In the genomic region with DNA sequence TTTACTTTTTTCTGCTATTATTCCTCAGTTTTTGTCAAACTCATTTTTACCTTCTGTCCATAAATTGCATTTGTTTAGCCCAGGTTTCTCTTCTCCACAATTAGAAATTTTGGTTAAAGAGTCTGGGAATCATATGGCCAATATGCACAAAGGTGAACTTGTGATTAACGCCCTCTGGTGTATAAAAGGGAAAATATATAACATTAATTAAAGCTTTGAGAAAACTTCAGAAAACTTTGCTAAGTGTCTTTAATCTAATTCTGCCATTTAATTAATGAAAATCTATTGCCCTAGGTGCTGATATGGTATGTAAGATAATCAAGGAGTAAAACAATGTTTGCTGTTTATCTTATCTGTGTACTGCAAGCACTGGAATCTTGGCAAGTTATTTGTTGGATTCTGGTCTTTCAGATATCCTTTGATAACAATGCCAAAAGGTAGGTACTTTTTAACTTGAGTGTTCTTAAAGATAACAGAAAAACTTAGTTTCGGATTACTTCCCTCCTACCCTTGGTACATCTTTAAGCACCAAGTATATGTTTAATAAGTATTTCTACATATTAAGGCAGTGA, we compare ENCODE assay signal across 13 cellular contexts.
A peak's percentile ranks its signal among the peaks of the same experiment; 100 is the strongest.
DNase-seq lines count a peak whose midpoint lies in the region; ATAC-seq, FAIRE-seq and TF ChIP-seq lines count a peak whose summit lies in the region.
"Had no signal": no experiment of that assay in that cellular context is flagged by ENCODE, and none has a peak within 500 bp of the region (broad histone marks: within the 10 kb centered on the region; RNA-seq: fewer than 3 reads in every experiment).

No MANE protein-coding gene starts in this region.

- POLR2A ChIA-PET in activated CD8-positive, alpha-beta T cell treated with anti-CD3 and anti-CD28 coated beads, Interleukin-2, amount 10 ng/mL, durations not matched to agents 7 days and 5 days (lab: Charles Lee): no interaction called here
- POLR2A ChIA-PET in CD4-positive, alpha-beta memory T cell (lab: Charles Lee; ENCODE audit: partially characterized antibody): no interaction called here

- H3K36me3 ChIP-seq in DOHH2 (ENCODE audit: control insufficient read depth, low read length): no peaks in the 10 kb centered on the region
- no peaks in the 10 kb centered on the region for H3K36me3 ChIP-seq in brain microvascular endothelial cell (replicated peaks)
- H3K36me3 ChIP-seq in pancreas: no peaks in the 10 kb centered on the region
- no peaks in the 10 kb centered on the region for H3K36me3 ChIP-seq in CD4-positive, alpha-beta memory T cell (ENCODE audit: insufficient read depth, low read length)
- H3K36me3 ChIP-seq: SJSA1, tibial nerve had no signal

- H3K27ac Mint-ChIP-seq in activated CD8-positive, alpha-beta T cell treated with anti-CD3 and anti-CD28 coated beads, Interleukin-2, amount 10 ng/mL, durations not matched to agents 7 days and 5 days: no peak overlapping the region
- H3K27ac Mint-ChIP-seq in CD4-positive, alpha-beta memory T cell: no peak overlapping the region

- H3K36me3 Mint-ChIP-seq in activated CD8-positive, alpha-beta T cell treated with anti-CD3 and anti-CD28 coated beads, Interleukin-2, amount 10 ng/mL, durations not matched to agents 7 days and 5 days (ENCODE audit: low read depth): no peaks in the 10 kb centered on the region
- no peaks in the 10 kb centered on the region for H3K36me3 Mint-ChIP-seq in CD4-positive, alpha-beta memory T cell

- no peak overlapping the region for H3K4me3 Mint-ChIP-seq in activated CD8-positive, alpha-beta T cell treated with anti-CD3 and anti-CD28 coated beads, Interleukin-2, amount 10 ng/mL, durations not matched to agents 7 days and 5 days
- no peak overlapping the region for H3K4me3 Mint-ChIP-seq in CD4-positive, alpha-beta memory T cell

- no peaks in the 10 kb centered on the region for H3K79me2 ChIP-seq in DOHH2 (ENCODE audit: control insufficient read depth, low read length)

- H3K27me3 ChIP-seq in DOHH2 (ENCODE audit: control insufficient read depth, low read length): no peaks in the 10 kb centered on the region
- no peaks in the 10 kb centered on the region for H3K27me3 ChIP-seq in brain microvascular endothelial cell (replicated peaks)
- H3K27me3 ChIP-seq in pancreas: no peaks in the 10 kb centered on the region
- H3K27me3 ChIP-seq in CD4-positive, alpha-beta memory T cell (ENCODE audit: insufficient read depth, low read length): no peaks in the 10 kb centered on the region
- H3K27me3 ChIP-seq: SJSA1, tibial nerve had no signal

- DNase-seq in LNCaP clone FGC (ENCODE audit: low read depth) (no peak), brain microvascular endothelial cell (no peak), myocyte (ENCODE audit: low read depth) (peak; percentile 20), pancreas (no peak)
- DNase-seq in activated CD8-positive, alpha-beta T cell treated with anti-CD3 and anti-CD28 coated beads, Interleukin-2, amount 10 ng/mL, durations not matched to agents 7 days and 5 days: no peak
- no peak for DNase-seq in CD4-positive, alpha-beta memory T cell
- DNase-seq: central memory CD4-positive, alpha-beta T cell; NCI-H1436 treated with DMSO at 0.1 percent for 48 hours had no signal

- H3K9me3 Mint-ChIP-seq in activated CD8-positive, alpha-beta T cell treated with anti-CD3 and anti-CD28 coated beads, Interleukin-2, amount 10 ng/mL, durations not matched to agents 7 days and 5 days (ENCODE audit: insufficient read depth): no peaks in the 10 kb centered on the region
- peaks cover 2 to 14% (median 7%) of the 10 kb centered on the region in 8 donors for H3K9me3 Mint-ChIP-seq in CD4-positive, alpha-beta memory T cell

- H3K4me1 ChIP-seq in DOHH2 (ENCODE audit: control insufficient read depth, low read length) (no peaks in the 10 kb centered on the region), pancreas (no peaks in the 10 kb centered on the region)
- H3K4me1 ChIP-seq in CD4-positive, alpha-beta memory T cell (ENCODE audit: insufficient read depth, low read length): no peaks in the 10 kb centered on the region
- H3K4me1 ChIP-seq: SJSA1, tibial nerve had no signal

- no peaks in the 10 kb centered on the region for H3K9me2 ChIP-seq in DOHH2 (replicated peaks; ENCODE audit: control insufficient read depth, low read length)

- H3K9me3 ChIP-seq in DOHH2 (ENCODE audit: control insufficient read depth, insufficient read depth, low read length) (no peaks in the 10 kb centered on the region), pancreas (no peaks in the 10 kb centered on the region)
- no peaks in the 10 kb centered on the region for H3K9me3 ChIP-seq in CD4-positive, alpha-beta memory T cell (ENCODE audit: control insufficient read depth in 1 of 2, low read length in 2 of 2)
- H3K9me3 ChIP-seq: SJSA1 had no signal

- intact Hi-C loops in pancreas (cut with DNase I): no loop called here
- intact Hi-C loops in CD4-positive, alpha-beta memory T cell (cut with micrococcal nuclease): no loop called here

- no peak for ATAC-seq in pancreas
- ATAC-seq in activated CD8-positive, alpha-beta T cell treated with anti-CD3 and anti-CD28 coated beads, Interleukin-2, amount 10 ng/mL, durations not matched to agents 7 days and 5 days: no peak
- no peak for ATAC-seq in GM19397 (IDR thresholded peaks at IDR 0.05; ENCODE audit: unreplicated experiment)

- no peaks in the 10 kb centered on the region for H4K20me1 ChIP-seq in DOHH2 (ENCODE audit: control insufficient read depth, insufficient read depth, low read depth, low read length)

- no peaks in the 10 kb centered on the region for H3K27me3 Mint-ChIP-seq in activated CD8-positive, alpha-beta T cell treated with anti-CD3 and anti-CD28 coated beads, Interleukin-2, amount 10 ng/mL, durations not matched to agents 7 days and 5 days (ENCODE audit: low read depth)
- H3K27me3 Mint-ChIP-seq in CD4-positive, alpha-beta memory T cell: peaks cover 0 to 5% of the 10 kb centered on the region in 2 donors

- no peaks in the 10 kb centered on the region for H3K4me1 Mint-ChIP-seq in activated CD8-positive, alpha-beta T cell treated with anti-CD3 and anti-CD28 coated beads, Interleukin-2, amount 10 ng/mL, durations not matched to agents 7 days and 5 days (ENCODE audit: low read depth)
- H3K4me1 Mint-ChIP-seq in CD4-positive, alpha-beta memory T cell: no peaks in the 10 kb centered on the region

- 9 to 15% methylated on average over 2 of the region's 2 CpGs for WGBS in pancreas, 2 donors

- no peak overlapping the region for H3K4me2 ChIP-seq in DOHH2 (ENCODE audit: low read length)

- in situ Hi-C loops in brain microvascular endothelial cell (cut with HindIII; ENCODE audit: low pct_ligation_motif_present, low sequenced_read_pairs): no loop called here

- TF ChIP-seq CTCF in DOHH2 (IDR thresholded peaks at IDR 0.05; ENCODE audit: low read depth, low read length, poor library complexity, severe bottlenecking): peak; percentile 51
- TF ChIP-seq CTCF in LNCaP clone FGC (IDR thresholded peaks at IDR 0.05; ENCODE audit: control insufficient read depth, extremely low read depth, insufficient read depth): 0 out of 2 replicates have a peak, but pooled peaks have one; percentile 8
- peak; percentile 5 for TF ChIP-seq CTCF in brain microvascular endothelial cell (IDR thresholded peaks at IDR 0.05; ENCODE audit: low read depth, low read length, missing control alignments)
- TF ChIP-seq CTCF in pancreas (IDR thresholded peaks at IDR 0.05): peak in 2 of 4 donors; percentile 13 to 21

- H3K27ac ChIP-seq in DOHH2 (ENCODE audit: low read depth, low read length): no peak overlapping the region
- no peak overlapping the region for H3K27ac ChIP-seq in brain microvascular endothelial cell
- H3K27ac ChIP-seq in pancreas: no peak overlapping the region
- H3K27ac ChIP-seq in CD4-positive, alpha-beta memory T cell (ENCODE audit: low read depth, low read length): no peak overlapping the region
- H3K27ac ChIP-seq: SJSA1, tibial nerve had no signal

- H3K4me3 ChIP-seq in DOHH2 (ENCODE audit: low read length): no peak overlapping the region
- H3K4me3 ChIP-seq in LNCaP clone FGC (ENCODE audit: low read depth, low read length): no peak overlapping the region
- no peak overlapping the region for H3K4me3 ChIP-seq in brain microvascular endothelial cell (ENCODE audit: low read depth, low read length)
- no peak overlapping the region for H3K4me3 ChIP-seq in pancreas
- H3K4me3 ChIP-seq in CD4-positive, alpha-beta memory T cell (ENCODE audit: low read length in 2 of 2): no peak overlapping the region
- H3K4me3 ChIP-seq: SJSA1, tibial nerve had no signal

- CTCF ChIA-PET in activated CD8-positive, alpha-beta T cell treated with anti-CD3 and anti-CD28 coated beads, Interleukin-2, amount 10 ng/mL, durations not matched to agents 7 days and 5 days (lab: Charles Lee): no interaction called here
- CTCF ChIA-PET in CD4-positive, alpha-beta memory T cell (lab: Charles Lee; ENCODE audit: partially characterized antibody): no interaction called here

- no peaks in the 10 kb centered on the region for H3F3A ChIP-seq in DOHH2 (ENCODE audit: control insufficient read depth, insufficient read depth)

- no peak for FAIRE-seq in pancreas (lab: Jason Lieb, UNC)
- FAIRE-seq: GM12892 had no signal
